Comparison of ENCODE assay signal across 37 cellular contexts in the genomic region with DNA sequence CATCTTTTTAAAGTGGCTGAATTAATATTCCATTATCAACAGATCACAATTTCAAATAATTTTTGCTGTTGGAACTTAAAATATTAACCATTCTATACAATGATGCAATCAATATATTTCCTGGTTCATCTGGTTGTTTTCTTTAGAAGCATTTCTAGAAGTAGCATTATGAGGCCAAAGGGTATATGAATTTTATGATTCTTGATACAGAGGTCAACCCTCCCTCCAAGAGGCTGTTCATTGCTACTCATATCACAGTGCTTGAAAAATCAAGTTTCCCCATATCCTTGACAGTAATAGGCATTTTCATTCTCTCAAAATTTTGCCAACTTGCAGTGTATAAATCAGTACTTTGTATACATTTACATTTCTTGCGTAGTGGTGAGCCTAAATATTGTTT.
DNase-seq lines count a peak whose midpoint lies in the region; ATAC-seq, FAIRE-seq and TF ChIP-seq lines count a peak whose summit lies in the region.
"Had no signal": no experiment of that assay in that cellular context is flagged by ENCODE, and none has a peak within 500 bp of the region (broad histone marks: within the 10 kb centered on the region; RNA-seq: fewer than 3 reads in every experiment).

No MANE protein-coding gene starts in this region.

- CTCF ChIA-PET in HepG2 (lab: Yijun Ruan, JAX; ENCODE audit: low intra/inter-chr PET ratio, low total read pairs) (no interaction called here), IMR-90 (lab: Yijun Ruan, JAX) (no interaction called here)

- in situ Hi-C loops in HepG2 (cut with HindIII; ENCODE audit: extremely low pct_ligation_motif_present, low pct_unique_long_range_greater_than_20kb) (no loop called here), IMR-90 (cut with MboI; ENCODE audit: low sequenced_read_pairs) (no loop called here)

- no peak overlapping the region for H2BK120ac ChIP-seq in IMR-90 (ENCODE audit: low read depth, low read length)

- TF ChIP-seq CTCF in HepG2 (CRISPR knock-in tag; IDR thresholded peaks at IDR 0.05) (no peak), right lobe of liver (IDR thresholded peaks at IDR 0.05) (no peak), IMR-90 (conservative IDR thresholded peaks at IDR 0.05; ENCODE audit: low read depth, low read length) (no peak), mucosa of descending colon (IDR thresholded peaks at IDR 0.05) (no peak)

- no peak overlapping the region for H3K27ac ChIP-seq in HepG2 (ENCODE audit: extremely low read length, insufficient read depth, low read length)
- no peak overlapping the region for H3K27ac ChIP-seq in right lobe of liver
- H3K27ac ChIP-seq in IMR-90 (ENCODE audit: insufficient read depth, low read length): no peak overlapping the region
- H3K27ac ChIP-seq: 22Rv1; A549; BLaER1; BLaER1 treated with 17β-estradiol and CSF1 and Interleukin-3, amounts not matched to agents 10 nM and 100 nM; C4-2B had no signal

- H3K79me2 ChIP-seq in HepG2 (ENCODE audit: insufficient read depth, low read length): no peaks in the 10 kb centered on the region

- H3K9me1 ChIP-seq in IMR-90 (ENCODE audit: insufficient read depth, low read length): no peaks in the 10 kb centered on the region

- POLR2A ChIA-PET in HepG2 (lab: Yijun Ruan, JAX) (no interaction called here), IMR-90 (lab: Charles Lee; ENCODE audit: unreplicated experiment) (no interaction called here)

- H4K91ac ChIP-seq in IMR-90 (ENCODE audit: insufficient read depth, low read depth, low read length): no peak overlapping the region

- no peak overlapping the region for H2BK20ac ChIP-seq in IMR-90 (ENCODE audit: low read depth, low read length)

- no peak for ATAC-seq in HepG2
- ATAC-seq in right lobe of liver: no peak
- ATAC-seq in IMR-90 (ENCODE audit: low read depth): no peak
- peak; percentile 93 for ATAC-seq in left colon
- peak; percentile 36 for ATAC-seq in mucosa of descending colon
- no peak for ATAC-seq in stimulated activated memory B cell treated with anti-CD40 and anti-IgM and Interleukin-4, amounts not matched to agents 10 μg/mL and 1 μg/mL and 100 μg/mL, for 72 hours
- ATAC-seq: A549; CD8-positive, alpha-beta T cell had no signal

- no peak overlapping the region for H2AK5ac ChIP-seq in IMR-90 (ENCODE audit: low read depth, low read length)

- 2% methylated on average over 1 of the region's 1 CpG for WGBS in HepG2 (ENCODE audit: low lambda C conversion rate)
- 100% methylated on average over 1 of the region's 1 CpG for WGBS in right lobe of liver (ENCODE audit: insufficient coverage, low coverage, low lambda C conversion rate, missing lambda C conversion rate)
- WGBS in IMR-90 (ENCODE audit: extremely low coverage in 2 of 2, insufficient read length in 1 of 2), 2 experiments: no CpG with 5 or more reads among the region's 1 CpG

- no peak overlapping the region for H2AFZ ChIP-seq in HepG2 (ENCODE audit: low read length)
- H2AFZ ChIP-seq in IMR-90 (replicated peaks; ENCODE audit: low read length, poor library complexity): no peak overlapping the region

- H2AK9ac ChIP-seq in IMR-90 (replicated peaks; ENCODE audit: low read depth, low read length, poor library complexity): no peak overlapping the region

- H3K23ac ChIP-seq in IMR-90 (ENCODE audit: low read depth, low read length): no peak overlapping the region

- H3K36me3 ChIP-seq in HepG2 (replicated peaks in 1 of 2; ENCODE audit: control insufficient read depth in 1 of 2, insufficient read depth in 2 of 2, low read length in 2 of 2) (no peaks in the 10 kb centered on the region), right lobe of liver (no peaks in the 10 kb centered on the region), IMR-90 (ENCODE audit: control insufficient read depth, insufficient read depth, low read length) (no peaks in the 10 kb centered on the region), mucosa of descending colon (ENCODE audit: low read depth) (no peaks in the 10 kb centered on the region)
- H3K36me3 ChIP-seq: BE2C; BLaER1; BLaER1 treated with 17β-estradiol and CSF1 and Interleukin-3, amounts not matched to agents 10 nM and 100 nM had no signal

- dilution Hi-C loops in IMR-90 (cut with HindIII; ENCODE audit: low sequenced_read_pairs, unreplicated experiment): no loop called here

- no peaks in the 10 kb centered on the region for H3K4me1 ChIP-seq in HepG2 (ENCODE audit: insufficient read depth, low read length)
- H3K4me1 ChIP-seq in right lobe of liver: no peaks in the 10 kb centered on the region
- no peaks in the 10 kb centered on the region for H3K4me1 ChIP-seq in IMR-90 (ENCODE audit: control insufficient read depth, insufficient read depth, low read length)
- H3K4me1 ChIP-seq in mucosa of descending colon (ENCODE audit: low read depth): no peaks in the 10 kb centered on the region
- H3K4me1 ChIP-seq: BE2C, Caco-2 had no signal

- no peaks in the 10 kb centered on the region for H4K20me1 ChIP-seq in HepG2 (ENCODE audit: insufficient read depth, low read length)
- no peaks in the 10 kb centered on the region for H4K20me1 ChIP-seq in IMR-90 (ENCODE audit: insufficient read depth, low read length)
- H4K20me1 ChIP-seq: BLaER1; BLaER1 treated with 17β-estradiol and CSF1 and Interleukin-3, amounts not matched to agents 10 nM and 100 nM had no signal

- H3K9ac ChIP-seq in HepG2 (ENCODE audit: insufficient read depth, low read depth, low read length) (no peak overlapping the region), IMR-90 (ENCODE audit: low read depth, low read length) (no peak overlapping the region)
- H3K9ac ChIP-seq: BLaER1; BLaER1 treated with 17β-estradiol and CSF1 and Interleukin-3, amounts not matched to agents 10 nM and 100 nM had no signal

- BruUV-seq in HepG2 (replicated peaks; lab: Mats Ljungman, UMichigan): no TSS peak
- no TSS peak for BruUV-seq in IMR-90 (replicated peaks; lab: Mats Ljungman, UMichigan)

- TF ChIP-seq POLR2A in HepG2 (IDR thresholded peaks at IDR 0.05; ENCODE audit: insufficient read depth in 1 of 2, low read depth in 2 of 2, low read length in 2 of 2) (no peak), right lobe of liver (IDR thresholded peaks at IDR 0.05) (no peak), IMR-90 (IDR thresholded peaks at IDR 0.05; ENCODE audit: low read depth, low read length) (no peak)

- intact Hi-C loops in HepG2 (cut with micrococcal nuclease; ENCODE audit: unreplicated experiment): no loop called here
- intact Hi-C loops in right lobe of liver (cut with DNase I): no loop called here
- intact Hi-C loops in IMR-90 (cut with micrococcal nuclease): no loop called here
- intact Hi-C loops in left colon (cut with DNase I, micrococcal nuclease): no loop called here
- intact Hi-C loops in mucosa of descending colon (cut with DNase I, micrococcal nuclease): no loop called here

- H3K14ac ChIP-seq in IMR-90 (replicated peaks; ENCODE audit: low read depth, low read length): no peak overlapping the region

- no peaks in the 10 kb centered on the region for H3K27me3 Mint-ChIP-seq in stimulated activated memory B cell treated with anti-CD40 and anti-IgM and Interleukin-4, amounts not matched to agents 10 μg/mL and 1 μg/mL and 100 μg/mL, for 72 hours
- H3K27me3 Mint-ChIP-seq: B cell; CD4-positive, alpha-beta memory T cell; CD4-positive, alpha-beta T cell; CD4-positive, CD25-positive, alpha-beta regulatory T cell; CD8-positive, alpha-beta memory T cell had no signal

- H2BK5ac ChIP-seq in IMR-90 (ENCODE audit: low read depth, low read length, poor library complexity, severe bottlenecking): no peak overlapping the region

- no peak overlapping the region for H3K18ac ChIP-seq in IMR-90 (ENCODE audit: low read depth, low read length)

- H3K4me3 Mint-ChIP-seq in stimulated activated memory B cell treated with anti-CD40 and anti-IgM and Interleukin-4, amounts not matched to agents 10 μg/mL and 1 μg/mL and 100 μg/mL, for 72 hours: no peak overlapping the region
- H3K4me3 Mint-ChIP-seq: B cell; CD14-positive monocyte; CD4-positive, alpha-beta memory T cell; CD4-positive, alpha-beta T cell; CD4-positive, CD25-positive, alpha-beta regulatory T cell; CD8-positive, alpha-beta memory T cell; CD8-positive, alpha-beta T cell had no signal

- no peak for FAIRE-seq in HepG2 (lab: Jason Lieb, UNC)
- FAIRE-seq: A204.1, A549, D721Med had no signal

- no peaks in the 10 kb centered on the region for H3K79me1 ChIP-seq in IMR-90 (ENCODE audit: low read depth in 1 of 2, low read length in 2 of 2)

- H3K27me3 ChIP-seq in HepG2 (ENCODE audit: control insufficient read depth in 1 of 2, insufficient read depth in 2 of 2, low read length in 2 of 2): peaks cover 1 to 11% of the 10 kb centered on the region in 2 experiments; a peak in 1 of 5 replicates
- no peaks in the 10 kb centered on the region for H3K27me3 ChIP-seq in right lobe of liver
- H3K27me3 ChIP-seq in IMR-90 (ENCODE audit: control insufficient read depth, insufficient read depth, low read length): peaks cover 7% of the 10 kb centered on the region
- H3K27me3 ChIP-seq: BE2C; BLaER1; BLaER1 treated with 17β-estradiol and CSF1 and Interleukin-3, amounts not matched to agents 10 nM and 100 nM had no signal

- no peak overlapping the region for H3K4me3 ChIP-seq in HepG2 (replicated peaks in 1 of 3; ENCODE audit: insufficient read depth in 1 of 3, low read depth in 2 of 3, low read length in 3 of 3)
- H3K4me3 ChIP-seq in right lobe of liver: no peak overlapping the region
- H3K4me3 ChIP-seq in IMR-90 (ENCODE audit: insufficient read depth, low read depth, low read length): no peak overlapping the region
- H3K4me3 ChIP-seq in mucosa of descending colon: no peak overlapping the region
- H3K4me3 ChIP-seq: A549; BLaER1; BLaER1 treated with 17β-estradiol and CSF1 and Interleukin-3, amounts not matched to agents 10 nM and 100 nM had no signal

- no peaks in the 10 kb centered on the region for H3K4me1 Mint-ChIP-seq in stimulated activated memory B cell treated with anti-CD40 and anti-IgM and Interleukin-4, amounts not matched to agents 10 μg/mL and 1 μg/mL and 100 μg/mL, for 72 hours
- H3K4me1 Mint-ChIP-seq: B cell; CD14-positive monocyte; CD4-positive, alpha-beta memory T cell; CD4-positive, CD25-positive, alpha-beta regulatory T cell; CD8-positive, alpha-beta memory T cell had no signal

- no peak for DNase-seq in HepG2 (ENCODE audit: low spot score)
- DNase-seq in right lobe of liver: no peak
- no peak for DNase-seq in IMR-90
- no peak for DNase-seq in left colon
- no peak for DNase-seq in mucosa of descending colon
- no peak for DNase-seq in activated CD4-positive, alpha-beta T cell treated with anti-CD3 and anti-CD28 coated beads for 48 hours
- DNase-seq in Ammon's horn (ENCODE audit: low spot score): no peak
- DNase-seq: 8988T; ACHN; AML-193; BE2C; C1 segment of cervical spinal cord; Caco-2; Calu3; CD4-positive, alpha-beta memory T cell; CD4-positive, alpha-beta T cell; CD4-positive, CD25-positive, alpha-beta regulatory T cell; CD8-positive, alpha-beta memory T cell; CD8-positive, alpha-beta T cell; COR-L47; DMS 273 treated with DMSO at 0.1 percent for 48 hours; DMS153; DMS53; DMS79; DMS79 treated with DMSO at 0.1 percent for 48 hours; DND-41; EL had no signal

- no peak for TF ChIP-seq EP300 in HepG2 (IDR thresholded peaks at IDR 0.05; ENCODE audit: low read depth in 2 of 2, low read length in 2 of 2)
- TF ChIP-seq EP300 in HepG2 (CRISPR knock-in tag; IDR thresholded peaks at IDR 0.05; ENCODE audit: borderline replicate concordance): no peak

- no peak overlapping the region for H4K8ac ChIP-seq in IMR-90 (ENCODE audit: low read depth in 2 of 2, low read length in 2 of 2)

- H3K9me3 ChIP-seq in HepG2 (ENCODE audit: low read length) (no peaks in the 10 kb centered on the region), right lobe of liver (no peaks in the 10 kb centered on the region), IMR-90 (ENCODE audit: control insufficient read depth, insufficient read depth, low read length) (no peaks in the 10 kb centered on the region), mucosa of descending colon (no peaks in the 10 kb centered on the region)
- H3K9me3 ChIP-seq: A549; BE2C; BLaER1; BLaER1 treated with 17β-estradiol and CSF1 and Interleukin-3, amounts not matched to agents 10 nM and 100 nM; Caco-2 had no signal

- H2BK15ac ChIP-seq in IMR-90 (ENCODE audit: low read depth, low read length): no peak overlapping the region

- H3K4me2 ChIP-seq in HepG2 (ENCODE audit: low read depth, low read length) (no peak overlapping the region), IMR-90 (ENCODE audit: low read depth, low read length) (no peak overlapping the region)
- H3K4me2 ChIP-seq: A549; BLaER1; BLaER1 treated with 17β-estradiol and CSF1 and Interleukin-3, amounts not matched to agents 10 nM and 100 nM had no signal

- H3K9me3 Mint-ChIP-seq in stimulated activated memory B cell treated with anti-CD40 and anti-IgM and Interleukin-4, amounts not matched to agents 10 μg/mL and 1 μg/mL and 100 μg/mL, for 72 hours: peaks cover 2% of the 10 kb centered on the region
- H3K9me3 Mint-ChIP-seq: CD4-positive, alpha-beta T cell; CD8-positive, alpha-beta T cell had no signal

- H4K5ac ChIP-seq in IMR-90 (ENCODE audit: low read depth, low read length): no peak overlapping the region

- H3K4ac ChIP-seq in IMR-90 (ENCODE audit: low read depth, low read length): no peak overlapping the region

- no peaks in the 10 kb centered on the region for H3K36me3 Mint-ChIP-seq in stimulated activated memory B cell treated with anti-CD40 and anti-IgM and Interleukin-4, amounts not matched to agents 10 μg/mL and 1 μg/mL and 100 μg/mL, for 72 hours
- H3K36me3 Mint-ChIP-seq: CD14-positive monocyte; CD4-positive, alpha-beta memory T cell; CD4-positive, CD25-positive, alpha-beta regulatory T cell; CD8-positive, alpha-beta T cell had no signal

- no peak overlapping the region for H3K56ac ChIP-seq in IMR-90 (ENCODE audit: extremely low read depth, insufficient read depth, low read length)

- TF ChIP-seq RAD21 in HepG2 (CRISPR knock-in tag; IDR thresholded peaks at IDR 0.05): no peak
- TF ChIP-seq RAD21 in IMR-90 (IDR thresholded peaks at IDR 0.05; ENCODE audit: low read length): no peak

- no peak overlapping the region for H3K27ac Mint-ChIP-seq in stimulated activated memory B cell treated with anti-CD40 and anti-IgM and Interleukin-4, amounts not matched to agents 10 μg/mL and 1 μg/mL and 100 μg/mL, for 72 hours
- H3K27ac Mint-ChIP-seq: B cell; CD14-positive monocyte; CD4-positive, alpha-beta memory T cell; CD4-positive, alpha-beta T cell; CD4-positive, CD25-positive, alpha-beta regulatory T cell; CD8-positive, alpha-beta memory T cell; CD8-positive, alpha-beta T cell had no signal

Comparison
In these comparisons a context has a peak if more than half of its experiments do, and no peak if none do; other contexts are left out.
1. ATAC-seq: peak in left colon (single experiment) and mucosa of descending colon (single experiment); none in HepG2 (single experiment), right lobe of liver (0 of 4), IMR-90 (single experiment) and stimulated activated memory B cell treated with anti-CD40 and anti-IgM and Interleukin-4, amounts not matched to agents 10 μg/mL and 1 μg/mL and 100 μg/mL, for 72 hours (single experiment).